In the genomic region with DNA sequence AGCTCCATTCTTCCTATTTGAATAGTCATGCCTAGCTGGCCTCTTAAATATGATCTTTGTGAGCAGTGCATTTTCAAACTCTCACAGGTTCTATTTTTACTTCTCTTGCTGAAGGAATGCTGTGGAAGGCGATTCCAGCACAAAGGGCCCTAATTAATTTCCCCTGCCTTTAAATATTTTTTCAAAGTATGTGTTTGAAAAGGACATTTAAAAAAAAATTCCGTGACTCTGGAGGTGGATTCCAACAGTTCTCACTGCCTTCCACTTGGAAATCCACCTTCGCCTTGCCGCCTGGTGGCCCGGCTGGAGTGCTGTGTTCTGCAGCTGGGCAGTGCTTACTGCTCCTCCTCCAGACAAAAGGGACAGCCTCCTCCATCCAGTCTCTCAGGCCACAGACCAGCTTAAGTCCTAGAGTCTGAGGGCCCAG, we compare ENCODE assay signal across 13 cellular contexts.
DNase-seq lines count a peak whose midpoint lies in the region; ATAC-seq and TF ChIP-seq lines count a peak whose summit lies in the region.
"Had no signal": no experiment of that assay in that cellular context is flagged by ENCODE, and none has a peak within 500 bp of the region (broad histone marks: within the 10 kb centered on the region; RNA-seq: fewer than 3 reads in every experiment).

No MANE protein-coding gene starts in this region.

- H4K20me1 ChIP-seq in SK-N-SH (ENCODE audit: insufficient read depth): no peaks in the 10 kb centered on the region

- no peaks in the 10 kb centered on the region for H3K27me3 Mint-ChIP-seq in neural crest cell (ENCODE audit: low read depth)

- TF ChIP-seq POLR2A in esophagus muscularis mucosa (IDR thresholded peaks at IDR 0.05; ENCODE audit: low read depth): no peak

- H3K36me3 Mint-ChIP-seq in neural crest cell (ENCODE audit: low read depth): no peaks in the 10 kb centered on the region
- H3K36me3 Mint-ChIP-seq: memory B cell had no signal

- H3K79me2 ChIP-seq in SK-N-SH (ENCODE audit: insufficient read depth): no peaks in the 10 kb centered on the region

- in situ Hi-C loops in G401 (cut with HindIII; ENCODE audit: low sequenced_read_pairs): no loop called here

- peaks cover 20% of the 10 kb centered on the region for H3K4me1 Mint-ChIP-seq in neural crest cell
- H3K4me1 Mint-ChIP-seq: activated naive CD8-positive, alpha-beta T cell treated with anti-CD3 and anti-CD28 coated beads, Interleukin-2, amount 50 U/mL, for 24 hours; memory B cell had no signal

- H3K9me3 ChIP-seq in SK-N-SH (0 out of 2 replicates have a peak, but pooled peaks cover 4% of the 10 kb centered on the region), esophagus muscularis mucosa (peaks cover 0 to 7% (median 0%) of the 10 kb centered on the region in 4 donors)
- H3K9me3 ChIP-seq: psoas muscle had no signal

- H3K4me1 ChIP-seq in SK-N-SH (ENCODE audit: control insufficient read depth in 1 of 2, insufficient read depth in 2 of 2, low read depth in 1 of 2, low read length in 1 of 2) (peaks cover 0 to 4% of the 10 kb centered on the region in 2 experiments; a peak in 1 of 4 replicates), esophagus muscularis mucosa (peaks cover 12 to 24% (median 21%) of the 10 kb centered on the region in 4 donors)
- H3K4me1 ChIP-seq: psoas muscle had no signal

- POLR2A ChIA-PET in SK-N-SH (lab: Yijun Ruan, JAX): no interaction called here

- H3K9me3 Mint-ChIP-seq in neural crest cell: peaks cover 8% of the 10 kb centered on the region
- H3K9me3 Mint-ChIP-seq: activated naive CD8-positive, alpha-beta T cell treated with anti-CD3 and anti-CD28 coated beads, Interleukin-2, amount 50 U/mL, for 24 hours had no signal

- no peak overlapping the region for H3K4me2 ChIP-seq in SK-N-SH

- H3K4me3 ChIP-seq in SK-N-SH (ENCODE audit: low read depth in 2 of 2, low read length in 1 of 2) (no peak overlapping the region), esophagus muscularis mucosa (no peak overlapping the region)
- H3K4me3 ChIP-seq: psoas muscle had no signal

- DNase-seq in SK-N-SH: no peak
- no peak for DNase-seq in esophagus muscularis mucosa (ENCODE audit: extremely low spot score)
- peak; percentile 35 for DNase-seq in neural crest cell (ENCODE audit: low read depth, low spot score)
- no peak for DNase-seq in G401 (ENCODE audit: low spot score)
- DNase-seq in NCI-H1436 treated with DMSO at 0.1 percent for 48 hours (lab: John Stamatoyannopoulos, UW): no peak
- DNase-seq in amniotic stem cell (lab: John Stamatoyannopoulos, UW): no peak
- DNase-seq: activated CD8-positive, alpha-beta memory T cell treated with anti-CD3 and anti-CD28 coated beads, Interleukin-2, amount 50 U/mL, for 4 hours; activated naive CD8-positive, alpha-beta T cell treated with anti-CD3 and anti-CD28 coated beads, Interleukin-2, amount 50 U/mL, for 24 hours; psoas muscle had no signal

- no peaks in the 10 kb centered on the region for H3K36me3 ChIP-seq in SK-N-SH (replicated peaks in 1 of 2; ENCODE audit: control insufficient read depth in 1 of 2, insufficient read depth in 2 of 2, low read length in 1 of 2)
- H3K36me3 ChIP-seq in esophagus muscularis mucosa: no peaks in the 10 kb centered on the region

- 78% methylated on average over 5 of the region's 5 CpGs for WGBS in SK-N-SH (ENCODE audit: low lambda C conversion rate)
- 49% methylated on average over 5 of the region's 5 CpGs for WGBS in esophagus muscularis mucosa

- H3K27me3 ChIP-seq in SK-N-SH (ENCODE audit: insufficient read depth) (no peaks in the 10 kb centered on the region), esophagus muscularis mucosa (no peaks in the 10 kb centered on the region)

- no peak for TF ChIP-seq CTCF in SK-N-SH (IDR thresholded peaks at IDR 0.05)
- TF ChIP-seq CTCF in esophagus muscularis mucosa (IDR thresholded peaks at IDR 0.05): peak; percentile 19 to 45 (median 24)
- TF ChIP-seq CTCF in neural crest cell (conservative IDR thresholded peaks at IDR 0.05): no peak

- peak overlapping the region in 1 of 2 experiments; percentile 26; a peak in 2 of 4 replicates for H3K27ac ChIP-seq in SK-N-SH (ENCODE audit: low read depth in 2 of 2, low read length in 1 of 2)
- peak overlapping the region; percentile 11 to 65 (median 30) for H3K27ac ChIP-seq in esophagus muscularis mucosa (replicated peaks in 1 of 4)
- H3K27ac ChIP-seq: psoas muscle, RWPE1 had no signal

- CTCF ChIA-PET in SK-N-SH (lab: Yijun Ruan, JAX): interaction anchor here (0.6 kb wide), 1 partner anchor 37 kb away, joined by 3 read pairs; no protein-coding TSS in a partner anchor

- intact Hi-C loops in esophagus muscularis mucosa (cut with DNase I): no loop called here

- no peak overlapping the region for H3K27ac Mint-ChIP-seq in neural crest cell (ENCODE audit: unreplicated experiment)
- H3K27ac Mint-ChIP-seq: activated naive CD8-positive, alpha-beta T cell treated with anti-CD3 and anti-CD28 coated beads, Interleukin-2, amount 50 U/mL, for 24 hours; memory B cell had no signal

- TF ChIP-seq EP300 in SK-N-SH (IDR thresholded peaks at IDR 0.05; ENCODE audit: borderline replicate concordance in 1 of 2, low read depth in 1 of 2, low read length in 1 of 2) (no peak), esophagus muscularis mucosa (IDR thresholded peaks at IDR 0.05) (no peak)

- H3K4me3 Mint-ChIP-seq in neural crest cell: no peak overlapping the region
- H3K4me3 Mint-ChIP-seq: activated naive CD8-positive, alpha-beta T cell treated with anti-CD3 and anti-CD28 coated beads, Interleukin-2, amount 50 U/mL, for 24 hours; memory B cell had no signal

- no peaks in the 10 kb centered on the region for H3K9me2 ChIP-seq in SK-N-SH

- ATAC-seq in SK-N-SH treated with all-trans-retinoic acid at 6 μM for 48 hours: 0 out of 3 replicates have a peak, but pooled peaks have one; percentile 34
- no peak for ATAC-seq in GM18858 (IDR thresholded peaks at IDR 0.05; ENCODE audit: unreplicated experiment)
- ATAC-seq: activated naive CD8-positive, alpha-beta T cell treated with anti-CD3 and anti-CD28 coated beads, Interleukin-2, amount 50 U/mL, for 24 hours; psoas muscle had no signal

- H3K9ac ChIP-seq in SK-N-SH: no peak overlapping the region

- no peaks in the 10 kb centered on the region for H3F3A ChIP-seq in SK-N-SH (replicated peaks; ENCODE audit: insufficient read depth)

- no peak overlapping the region for H2AFZ ChIP-seq in SK-N-SH (ENCODE audit: low read depth)

- TF ChIP-seq RAD21 in SK-N-SH (IDR thresholded peaks at IDR 0.05; ENCODE audit: low read length): no peak

TF ChIP-seq in SK-N-SH treated with all-trans-retinoic acid at 6 μM for 48 hours, 23 proteins besides CTCF, POLR2A, EP300 and RAD21 (continues in another document):
- TF ChIP-seq, protein P1, sequence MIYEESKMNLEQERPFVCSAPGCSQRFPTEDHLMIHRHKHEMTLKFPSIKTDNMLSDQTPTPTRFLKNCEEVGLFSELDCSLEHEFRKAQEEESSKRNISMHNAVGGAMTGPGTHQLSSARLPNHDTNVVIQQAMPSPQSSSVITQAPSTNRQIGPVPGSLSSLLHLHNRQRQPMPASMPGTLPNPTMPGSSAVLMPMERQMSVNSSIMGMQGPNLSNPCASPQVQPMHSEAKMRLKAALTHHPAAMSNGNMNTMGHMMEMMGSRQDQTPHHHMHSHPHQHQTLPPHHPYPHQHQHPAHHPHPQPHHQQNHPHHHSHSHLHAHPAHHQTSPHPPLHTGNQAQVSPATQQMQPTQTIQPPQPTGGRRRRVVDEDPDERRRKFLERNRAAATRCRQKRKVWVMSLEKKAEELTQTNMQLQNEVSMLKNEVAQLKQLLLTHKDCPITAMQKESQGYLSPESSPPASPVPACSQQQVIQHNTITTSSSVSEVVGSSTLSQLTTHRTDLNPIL (CRISPR knock-in tag; IDR thresholded peaks at IDR 0.05; ENCODE audit: low read depth): no peak
- no peak for TF ChIP-seq PATZ1 (CRISPR knock-in tag; IDR thresholded peaks at IDR 0.05; ENCODE audit: borderline replicate concordance)

TF ChIP-seq in SK-N-SH, 30 proteins besides CTCF, POLR2A, EP300 and RAD21 (continues in another document):
- TF ChIP-seq RFX5 (IDR thresholded peaks at IDR 0.05; ENCODE audit: low read length) (no peak), RXRA (IDR thresholded peaks at IDR 0.05; ENCODE audit: borderline replicate concordance, low read depth) (no peak), PBX3 (IDR thresholded peaks at IDR 0.05) (no peak), TEAD4 (IDR thresholded peaks at IDR 0.05; ENCODE audit: borderline replicate concordance, insufficient read depth) (no peak), GABPA (IDR thresholded peaks at IDR 0.05; ENCODE audit: low read depth) (no peak), YY1 (IDR thresholded peaks at IDR 0.05; ENCODE audit: low read depth) (no peak), TCF12 (IDR thresholded peaks at IDR 0.05) (no peak), RCOR1 (IDR thresholded peaks at IDR 0.05; ENCODE audit: low read length) (no peak), MXI1 (IDR thresholded peaks at IDR 0.05; ENCODE audit: low read depth, low read length) (no peak), FOSL2 (IDR thresholded peaks at IDR 0.05; ENCODE audit: borderline replicate concordance, low read depth) (no peak), MEF2A (IDR thresholded peaks at IDR 0.05; ENCODE audit: borderline replicate concordance, low read depth) (no peak), EZH2phosphoT487 (IDR thresholded peaks at IDR 0.05; ENCODE audit: borderline replicate concordance, low read depth) (no peak), GATA2 (CRISPR knock-in tag; IDR thresholded peaks at IDR 0.05) (no peak)
- TF ChIP-seq, protein P2, sequence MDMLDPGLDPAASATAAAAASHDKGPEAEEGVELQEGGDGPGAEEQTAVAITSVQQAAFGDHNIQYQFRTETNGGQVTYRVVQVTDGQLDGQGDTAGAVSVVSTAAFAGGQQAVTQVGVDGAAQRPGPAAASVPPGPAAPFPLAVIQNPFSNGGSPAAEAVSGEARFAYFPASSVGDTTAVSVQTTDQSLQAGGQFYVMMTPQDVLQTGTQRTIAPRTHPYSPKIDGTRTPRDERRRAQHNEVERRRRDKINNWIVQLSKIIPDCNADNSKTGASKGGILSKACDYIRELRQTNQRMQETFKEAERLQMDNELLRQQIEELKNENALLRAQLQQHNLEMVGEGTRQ (IDR thresholded peaks at IDR 0.05; ENCODE audit: borderline replicate concordance, low read depth, low read length): no peak

Comparison
In these comparisons a context has a peak if more than half of its experiments do, and no peak if none do; other contexts are left out.
1. CTCF ChIP-seq: peak in esophagus muscularis mucosa (3 of 3); none in SK-N-SH (single experiment) and neural crest cell (single experiment).